ENCODE assay signal across 1 cellular context in the genomic region with DNA sequence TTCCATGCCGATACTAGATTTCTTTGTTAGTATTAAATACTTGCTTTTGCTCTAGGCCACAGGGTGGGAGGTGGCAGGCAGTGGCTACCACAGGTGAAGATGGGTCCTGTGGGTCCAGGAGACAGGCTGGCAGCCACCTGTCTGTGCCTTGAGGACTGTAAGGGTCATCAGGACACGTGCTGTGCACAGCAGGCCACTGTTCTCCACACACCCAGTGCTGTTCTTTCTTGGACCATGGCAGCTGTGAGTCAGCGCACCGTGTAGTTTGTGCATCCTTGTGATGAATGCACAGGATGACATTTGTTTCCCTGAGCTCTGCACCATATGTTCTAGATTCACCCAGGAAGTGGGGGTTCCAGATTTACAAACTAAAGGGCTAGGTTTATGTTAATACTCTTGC.
TF ChIP-seq lines count a peak whose summit lies in the region.

No MANE protein-coding gene starts in this region.

TF ChIP-seq in WTC11, 78 proteins besides CTCF, POLR2A, EP300 and RAD21 (continued from another document):
- TF ChIP-seq, protein P1, sequence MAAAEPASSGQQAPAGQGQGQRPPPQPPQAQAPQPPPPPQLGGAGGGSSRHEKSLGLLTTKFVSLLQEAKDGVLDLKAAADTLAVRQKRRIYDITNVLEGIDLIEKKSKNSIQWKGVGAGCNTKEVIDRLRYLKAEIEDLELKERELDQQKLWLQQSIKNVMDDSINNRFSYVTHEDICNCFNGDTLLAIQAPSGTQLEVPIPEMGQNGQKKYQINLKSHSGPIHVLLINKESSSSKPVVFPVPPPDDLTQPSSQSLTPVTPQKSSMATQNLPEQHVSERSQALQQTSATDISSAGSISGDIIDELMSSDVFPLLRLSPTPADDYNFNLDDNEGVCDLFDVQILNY (CRISPR knock-in tag; IDR thresholded peaks at IDR 0.05), result no peak
